26 cellular contexts compared by ENCODE assay signal in genomic region chr7:107069457-107069856, GRCh38. TPM values are rescaled to one million over a fixed set of nuclear protein-coding genes. Genes with fewer than 3 reads are reported as not detected.
A peak's percentile ranks its signal among the peaks of the same experiment; 100 is the strongest.
DNase-seq lines count a peak whose midpoint lies in the region; ATAC-seq and TF ChIP-seq lines count a peak whose summit lies in the region.
"Had no signal": no experiment of that assay in that cellular context is flagged by ENCODE, and none has a peak within 500 bp of the region (broad histone marks: within the 10 kb centered on the region; RNA-seq: fewer than 3 reads in every experiment).

No MANE protein-coding gene starts in this region.

- H3K36me3 ChIP-seq in right atrium auricular region, result no peaks in the 10 kb centered on the region
- H3K36me3 ChIP-seq: BLaER1, colonic mucosa, upper lobe of left lung had no signal

- intact Hi-C loops in Right ventricle myocardium superior (cut with DNase I) (no loop called here), head of caudate nucleus (cut with DNase I) (no loop called here)

- no peaks in the 10 kb centered on the region for H3K36me3 Mint-ChIP-seq in osteocyte (ENCODE audit: unreplicated experiment)
- H3K36me3 Mint-ChIP-seq: activated naive CD4-positive, alpha-beta T cell treated with anti-CD3 and anti-CD28 coated beads, Interleukin-2, amount 50 U/mL, for 72 hours; naive thymus-derived CD4-positive, alpha-beta T cell had no signal

- no peak overlapping the region for H3K4me3 ChIP-seq in right atrium auricular region
- H3K4me3 ChIP-seq: A549, BLaER1, body of pancreas, colonic mucosa, hepatocyte, upper lobe of left lung had no signal

- DNase-seq in Right ventricle myocardium superior, result no peak
- no peak for DNase-seq in right atrium auricular region (ENCODE audit: low spot score)
- peak in 31 of 42 donors; percentile 9 to 84 (median 49) for DNase-seq in head of caudate nucleus
- DNase-seq in GM19240 (ENCODE audit: insufficient read length, low spot score), result no peak
- no peak for DNase-seq in osteocyte (ENCODE audit: extremely low spot score, unreplicated experiment)
- DNase-seq: body of pancreas; colonic mucosa; DMS153; H9; kidney; naive thymus-derived CD4-positive, alpha-beta T cell; NCI-H1048; NCI-H2107; NCI-H69; upper lobe of left lung had no signal

- no peaks in the 10 kb centered on the region for H3K27me3 ChIP-seq in right atrium auricular region
- H3K27me3 ChIP-seq: BLaER1, body of pancreas, colonic mucosa, hepatocyte, upper lobe of left lung had no signal

- no peak overlapping the region for H3K27ac ChIP-seq in right atrium auricular region
- peak overlapping the region; percentile 63 for H3K27ac ChIP-seq in VCaP
- H3K27ac ChIP-seq: A549, BLaER1, body of pancreas, colonic mucosa, hepatocyte, upper lobe of left lung had no signal

- H3K4me1 Mint-ChIP-seq in osteocyte (ENCODE audit: unreplicated experiment), result peaks cover 25% of the 10 kb centered on the region
- H3K4me1 Mint-ChIP-seq: IgD-negative memory B cell had no signal

- no peaks in the 10 kb centered on the region for H3K9me3 Mint-ChIP-seq in osteocyte (ENCODE audit: unreplicated experiment)
- H3K9me3 Mint-ChIP-seq: activated naive CD4-positive, alpha-beta T cell treated with anti-CD3 and anti-CD28 coated beads, Interleukin-2, amount 50 U/mL, for 72 hours; activated T-helper 1 cell treated with anti-CD3 and anti-CD28 coated beads, Interleukin-12 subunit alpha, Interleukin-12 subunit beta, Interleukin-2, Interleukin-4 antibody, amounts not matched to agents 30 ng/mL and 10 ng/mL and 1 ng/mL, durations not matched to agents 14 hours and 24 hours and 36 hours; H9; IgD-negative memory B cell; naive thymus-derived CD4-positive, alpha-beta T cell; stimulated activated naive CD8-positive, alpha-beta T cell treated with anti-CD3 and anti-CD28 coated beads, Interleukin-15, Interleukin-2, amounts not matched to agents 100 ng/mL and 50 ng/mL, for 24 hours had no signal

- no peak overlapping the region for H3K27ac Mint-ChIP-seq in osteocyte (ENCODE audit: unreplicated experiment)
- H3K27ac Mint-ChIP-seq: activated naive CD4-positive, alpha-beta T cell treated with anti-CD3 and anti-CD28 coated beads, Interleukin-2, amount 50 U/mL, for 72 hours; activated T-helper 1 cell treated with anti-CD3 and anti-CD28 coated beads, Interleukin-12 subunit alpha, Interleukin-12 subunit beta, Interleukin-2, Interleukin-4 antibody, amounts not matched to agents 30 ng/mL and 10 ng/mL and 1 ng/mL, durations not matched to agents 14 hours and 24 hours and 36 hours; IgD-negative memory B cell; naive thymus-derived CD4-positive, alpha-beta T cell; stimulated activated naive CD8-positive, alpha-beta T cell treated with anti-CD3 and anti-CD28 coated beads, Interleukin-15, Interleukin-2, amounts not matched to agents 100 ng/mL and 50 ng/mL, for 24 hours had no signal

- peaks cover 2% of the 10 kb centered on the region for H3K27me3 Mint-ChIP-seq in osteocyte (ENCODE audit: unreplicated experiment)
- H3K27me3 Mint-ChIP-seq: IgD-negative memory B cell; stimulated activated naive CD8-positive, alpha-beta T cell treated with anti-CD3 and anti-CD28 coated beads, Interleukin-15, Interleukin-2, amounts not matched to agents 100 ng/mL and 50 ng/mL, for 24 hours had no signal

- no peaks in the 10 kb centered on the region for H3K9me3 ChIP-seq in right atrium auricular region
- H3K9me3 ChIP-seq: A549, BLaER1, body of pancreas, colonic mucosa, upper lobe of left lung had no signal

- peak; percentile 12 for ATAC-seq in Right ventricle myocardium superior (ENCODE audit: poor library complexity)
- ATAC-seq in GM19397 (IDR thresholded peaks at IDR 0.05; ENCODE audit: unreplicated experiment), result no peak
- no peak for ATAC-seq in HG03025 (IDR thresholded peaks at IDR 0.05; ENCODE audit: low FRiP score, unreplicated experiment)
- ATAC-seq: A549; activated naive CD4-positive, alpha-beta T cell treated with anti-CD3 and anti-CD28 coated beads, Interleukin-2, amount 50 U/mL, for 72 hours; body of pancreas; naive thymus-derived CD4-positive, alpha-beta T cell; SK-N-SH treated with all-trans-retinoic acid at 6 μM for 48 hours had no signal

- H3K4me3 Mint-ChIP-seq in osteocyte (ENCODE audit: unreplicated experiment), result no peak overlapping the region
- H3K4me3 Mint-ChIP-seq: activated T-helper 1 cell treated with anti-CD3 and anti-CD28 coated beads, Interleukin-12 subunit alpha, Interleukin-12 subunit beta, Interleukin-2, Interleukin-4 antibody, amounts not matched to agents 30 ng/mL and 10 ng/mL and 1 ng/mL, durations not matched to agents 14 hours and 24 hours and 36 hours; H9; IgD-negative memory B cell; naive thymus-derived CD4-positive, alpha-beta T cell; stimulated activated naive CD8-positive, alpha-beta T cell treated with anti-CD3 and anti-CD28 coated beads, Interleukin-15, Interleukin-2, amounts not matched to agents 100 ng/mL and 50 ng/mL, for 24 hours had no signal

- no peaks in the 10 kb centered on the region for H3K4me1 ChIP-seq in right atrium auricular region
- H3K4me1 ChIP-seq: A549, BLaER1, colonic mucosa had no signal

- TF ChIP-seq CTCF in right atrium auricular region (IDR thresholded peaks at IDR 0.05), result no peak
- no peak for TF ChIP-seq CTCF in VCaP (conservative IDR thresholded peaks at IDR 0.05)
- TF ChIP-seq CTCF in osteocyte (IDR thresholded peaks at IDR 0.05), result no peak

RNA-seq across cellular contexts. Expression of gene PRKAR2B, which starts 25.0 kb away (rescaled TPM):
- total RNA-seq in Right ventricle myocardium superior (16.3 TPM), right atrium auricular region (10 to 100 TPM; 30.1 to 30.4 TPM), osteocyte (3.3 and 3.4 TPM in 2 replicates)

Comparison
In these comparisons a context has a peak if more than half of its experiments do, and no peak if none do; other contexts are left out.
1. DNase-seq: peak in head of caudate nucleus (31 of 42); none in Right ventricle myocardium superior (single experiment), right atrium auricular region (single experiment), GM19240 (single experiment) and osteocyte (single experiment).